8 cellular contexts compared by ENCODE assay signal in genomic region chr12:46371718-46372130, GRCh38.
DNase-seq lines count a peak whose midpoint lies in the region; ATAC-seq and TF ChIP-seq lines count a peak whose summit lies in the region.

No MANE protein-coding gene starts in this region.

- peak; percentile 65 for DNase-seq in GM03348 (ENCODE audit: low spot score)
- no peak for DNase-seq in LNCaP clone FGC (ENCODE audit: low read depth)
- no peak for DNase-seq in T-helper 2 cell treated with Interferon-gamma antibody and Interleukin-4, amounts not matched to agents 5 μg/mL and 100 μg/mL, for 36 hours (ENCODE audit: low spot score)
- DNase-seq in central memory CD8-positive, alpha-beta T cell (ENCODE audit: low spot score in 2 of 2) = no peak
- DNase-seq in left kidney (ENCODE audit: low read depth, low spot score) = peak; percentile 81
- peak; percentile 40 to 53 for DNase-seq in stimulated activated CD4-positive, alpha-beta T cell treated with anti-CD3 and anti-CD28 coated beads, Interleukin-2, amount 100 ng/mL, for 48 hours
- no peak for DNase-seq in foreskin melanocyte

- peak overlapping the region; percentile 97 for H3K4me3 Mint-ChIP-seq in T-helper 2 cell treated with Interferon-gamma antibody and Interleukin-4, amounts not matched to agents 5 μg/mL and 100 μg/mL, for 36 hours
- H3K4me3 Mint-ChIP-seq in central memory CD8-positive, alpha-beta T cell = peak overlapping the region; percentile 93

- H3K27ac Mint-ChIP-seq in T-helper 2 cell treated with Interferon-gamma antibody and Interleukin-4, amounts not matched to agents 5 μg/mL and 100 μg/mL, for 36 hours = peak overlapping the region; percentile 99
- H3K27ac Mint-ChIP-seq in central memory CD8-positive, alpha-beta T cell (ENCODE audit: low read depth) = peak overlapping the region; percentile 100

- no peaks in the 10 kb centered on the region for H3K9me3 Mint-ChIP-seq in T-helper 2 cell treated with Interferon-gamma antibody and Interleukin-4, amounts not matched to agents 5 μg/mL and 100 μg/mL, for 36 hours
- no peaks in the 10 kb centered on the region for H3K9me3 Mint-ChIP-seq in central memory CD8-positive, alpha-beta T cell

- TF ChIP-seq CTCF in LNCaP clone FGC (IDR thresholded peaks at IDR 0.05; ENCODE audit: control insufficient read depth, extremely low read depth, insufficient read depth) = no peak

- ATAC-seq in GM21786 (IDR thresholded peaks at IDR 0.05; ENCODE audit: unreplicated experiment) = peak; percentile 11
- ATAC-seq in central memory CD8-positive, alpha-beta T cell (replicated peaks; ENCODE audit: extremely low read depth, poor library complexity, severe bottlenecking) = peak; percentile 22

- peak overlapping the region; percentile 74 for H3K4me3 ChIP-seq in LNCaP clone FGC (ENCODE audit: low read depth, low read length)

- peaks cover 54% of the 10 kb centered on the region for H3K36me3 Mint-ChIP-seq in T-helper 2 cell treated with Interferon-gamma antibody and Interleukin-4, amounts not matched to agents 5 μg/mL and 100 μg/mL, for 36 hours (ENCODE audit: low read depth)
- peaks cover 63% of the 10 kb centered on the region for H3K36me3 Mint-ChIP-seq in central memory CD8-positive, alpha-beta T cell (ENCODE audit: insufficient read depth)

- H3K4me1 Mint-ChIP-seq in T-helper 2 cell treated with Interferon-gamma antibody and Interleukin-4, amounts not matched to agents 5 μg/mL and 100 μg/mL, for 36 hours (ENCODE audit: low read depth) = peaks cover 52% of the 10 kb centered on the region
- H3K4me1 Mint-ChIP-seq in central memory CD8-positive, alpha-beta T cell = peaks cover 60% of the 10 kb centered on the region

- peaks cover 7% of the 10 kb centered on the region for H3K27me3 Mint-ChIP-seq in T-helper 2 cell treated with Interferon-gamma antibody and Interleukin-4, amounts not matched to agents 5 μg/mL and 100 μg/mL, for 36 hours (ENCODE audit: low read depth)
- no peaks in the 10 kb centered on the region for H3K27me3 Mint-ChIP-seq in central memory CD8-positive, alpha-beta T cell

Comparison
In these comparisons a context has a peak if more than half of its experiments do, and no peak if none do; other contexts are left out.
1. DNase-seq: peak in GM03348 (single experiment), left kidney (single experiment) and stimulated activated CD4-positive, alpha-beta T cell treated with anti-CD3 and anti-CD28 coated beads, Interleukin-2, amount 100 ng/mL, for 48 hours (2 of 2); none in LNCaP clone FGC (single experiment), T-helper 2 cell treated with Interferon-gamma antibody and Interleukin-4, amounts not matched to agents 5 μg/mL and 100 μg/mL, for 36 hours (single experiment), central memory CD8-positive, alpha-beta T cell (0 of 2) and foreskin melanocyte (single experiment).